In genomic region chr11:82900277-82901164, GRCh38 we compare ENCODE assay signal across 1 cellular context.
A peak's percentile ranks its signal among the peaks of the same experiment; 100 is the strongest.
TF ChIP-seq lines count a peak whose summit lies in the region.

Gene PRCP, minus strand, starts transcription at chr11:82900430. Its CDS starts 28 bp downstream, at chr11:82900402.

TF ChIP-seq in GM12878, 131 proteins besides CTCF, POLR2A, EP300 and RAD21 (continued from another document and continues in another):
- TF ChIP-seq, protein P1, sequence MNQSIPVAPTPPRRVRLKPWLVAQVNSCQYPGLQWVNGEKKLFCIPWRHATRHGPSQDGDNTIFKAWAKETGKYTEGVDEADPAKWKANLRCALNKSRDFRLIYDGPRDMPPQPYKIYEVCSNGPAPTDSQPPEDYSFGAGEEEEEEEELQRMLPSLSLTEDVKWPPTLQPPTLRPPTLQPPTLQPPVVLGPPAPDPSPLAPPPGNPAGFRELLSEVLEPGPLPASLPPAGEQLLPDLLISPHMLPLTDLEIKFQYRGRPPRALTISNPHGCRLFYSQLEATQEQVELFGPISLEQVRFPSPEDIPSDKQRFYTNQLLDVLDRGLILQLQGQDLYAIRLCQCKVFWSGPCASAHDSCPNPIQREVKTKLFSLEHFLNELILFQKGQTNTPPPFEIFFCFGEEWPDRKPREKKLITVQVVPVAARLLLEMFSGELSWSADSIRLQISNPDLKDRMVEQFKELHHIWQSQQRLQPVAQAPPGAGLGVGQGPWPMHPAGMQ (IDR thresholded peaks at IDR 0.05; ENCODE audit: borderline replicate concordance), result no peak
- TF ChIP-seq KAT2A (conservative IDR thresholded peaks at IDR 0.05; ENCODE audit: control insufficient read depth, low read depth, low read length) (no peak), YY1 (IDR thresholded peaks at IDR 0.05; ENCODE audit: low read depth, low read length) (peak; percentile 45; the same call in 1 of the 2 replicates), JUNB (IDR thresholded peaks at IDR 0.05) (no peak), MEF2A (IDR thresholded peaks at IDR 0.05; ENCODE audit: insufficient read depth, low read depth, low read length) (no peak), ZNF622 (IDR thresholded peaks at IDR 0.05) (no peak), CBFB (IDR thresholded peaks at IDR 0.05; ENCODE audit: low read depth) (no peak), ZNF274 (IDR thresholded peaks at IDR 0.05; ENCODE audit: insufficient read depth, insufficient read length) (no peak), BMI1 (IDR thresholded peaks at IDR 0.05; ENCODE audit: borderline replicate concordance) (no peak), SREBF1 (IDR thresholded peaks at IDR 0.05; ENCODE audit: low read length) (no peak), RELA (IDR thresholded peaks at IDR 0.05; ENCODE audit: borderline replicate concordance, partially characterized antibody) (no peak), MYB (IDR thresholded peaks at IDR 0.05; ENCODE audit: borderline replicate concordance, low read depth, low read length) (no peak), E2F4 (IDR thresholded peaks at IDR 0.05; ENCODE audit: low read depth, low read length) (no peak), CHD1 (IDR thresholded peaks at IDR 0.05; ENCODE audit: low read depth, low read length) (no peak), RAD51 (IDR thresholded peaks at IDR 0.05) (no peak), CBX5 (IDR thresholded peaks at IDR 0.05; ENCODE audit: low read depth) (no peak), TBL1XR1 (IDR thresholded peaks at IDR 0.05; ENCODE audit: low read depth, low read length) (no peak), BCL3 (IDR thresholded peaks at IDR 0.05; ENCODE audit: borderline replicate concordance, insufficient read depth, low read depth, low read length, poor library complexity, severe bottlenecking) (no peak), RCOR1 (conservative IDR thresholded peaks at IDR 0.05; ENCODE audit: low read depth, low read length) (0 out of 2 replicates have a peak, but pooled peaks have one; percentile 29), MTA2 (IDR thresholded peaks at IDR 0.05; ENCODE audit: low read depth) (peak; percentile 67; the same call in 1 of the 2 replicates), BCLAF1 (IDR thresholded peaks at IDR 0.05) (no peak), SMAD5 (IDR thresholded peaks at IDR 0.05; ENCODE audit: low read depth) (no peak), MEF2B (IDR thresholded peaks at IDR 0.05; ENCODE audit: partially characterized antibody, poor library complexity, severe bottlenecking) (peak; percentile 71), BRCA1 (IDR thresholded peaks at IDR 0.05; ENCODE audit: low read depth, low read length) (no peak), ZBTB40 (IDR thresholded peaks at IDR 0.05; ENCODE audit: borderline replicate concordance) (0 out of 2 replicates have a peak, but pooled peaks have one; percentile 13), ATF7 (IDR thresholded peaks at IDR 0.05; ENCODE audit: low read depth) (no peak; the same call in 1 of the 2 replicates), BCL11A (IDR thresholded peaks at IDR 0.05; ENCODE audit: low read depth, low read length) (no peak), ZNF384 (IDR thresholded peaks at IDR 0.05; ENCODE audit: borderline replicate concordance, low read depth, low read length) (no peak), SMARCA5 (IDR thresholded peaks at IDR 0.05) (peak; percentile 67; the same call in 1 of the 2 replicates), DPF2 (IDR thresholded peaks at IDR 0.05) (0 out of 2 replicates have a peak, but pooled peaks have one; percentile 27), TCF12 (IDR thresholded peaks at IDR 0.05; ENCODE audit: low read depth, low read length) (0 out of 2 replicates have a peak, but pooled peaks have one; percentile 52), SRF (IDR thresholded peaks at IDR 0.05; ENCODE audit: low read depth in 2 of 2, low read length in 2 of 2) (no peak)
- TF ChIP-seq, protein P2, sequence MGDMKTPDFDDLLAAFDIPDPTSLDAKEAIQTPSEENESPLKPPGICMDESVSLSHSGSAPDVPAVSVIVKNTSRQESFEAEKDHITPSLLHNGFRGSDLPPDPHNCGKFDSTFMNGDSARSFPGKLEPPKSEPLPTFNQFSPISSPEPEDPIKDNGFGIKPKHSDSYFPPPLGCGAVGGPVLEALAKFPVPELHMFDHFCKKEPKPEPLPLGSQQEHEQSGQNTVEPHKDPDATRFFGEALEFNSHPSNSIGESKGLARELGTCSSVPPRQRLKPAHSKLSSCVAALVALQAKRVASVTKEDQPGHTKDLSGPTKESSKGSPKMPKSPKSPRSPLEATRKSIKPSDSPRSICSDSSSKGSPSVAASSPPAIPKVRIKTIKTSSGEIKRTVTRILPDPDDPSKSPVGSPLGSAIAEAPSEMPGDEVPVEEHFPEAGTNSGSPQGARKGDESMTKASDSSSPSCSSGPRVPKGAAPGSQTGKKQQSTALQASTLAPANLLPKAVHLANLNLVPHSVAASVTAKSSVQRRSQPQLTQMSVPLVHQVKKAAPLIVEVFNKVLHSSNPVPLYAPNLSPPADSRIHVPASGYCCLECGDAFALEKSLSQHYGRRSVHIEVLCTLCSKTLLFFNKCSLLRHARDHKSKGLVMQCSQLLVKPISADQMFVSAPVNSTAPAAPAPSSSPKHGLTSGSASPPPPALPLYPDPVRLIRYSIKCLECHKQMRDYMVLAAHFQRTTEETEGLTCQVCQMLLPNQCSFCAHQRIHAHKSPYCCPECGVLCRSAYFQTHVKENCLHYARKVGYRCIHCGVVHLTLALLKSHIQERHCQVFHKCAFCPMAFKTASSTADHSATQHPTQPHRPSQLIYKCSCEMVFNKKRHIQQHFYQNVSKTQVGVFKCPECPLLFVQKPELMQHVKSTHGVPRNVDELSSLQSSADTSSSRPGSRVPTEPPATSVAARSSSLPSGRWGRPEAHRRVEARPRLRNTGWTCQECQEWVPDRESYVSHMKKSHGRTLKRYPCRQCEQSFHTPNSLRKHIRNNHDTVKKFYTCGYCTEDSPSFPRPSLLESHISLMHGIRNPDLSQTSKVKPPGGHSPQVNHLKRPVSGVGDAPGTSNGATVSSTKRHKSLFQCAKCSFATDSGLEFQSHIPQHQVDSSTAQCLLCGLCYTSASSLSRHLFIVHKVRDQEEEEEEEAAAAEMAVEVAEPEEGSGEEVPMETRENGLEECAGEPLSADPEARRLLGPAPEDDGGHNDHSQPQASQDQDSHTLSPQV (IDR thresholded peaks at IDR 0.05), result no peak
- TF ChIP-seq, protein P3, sequence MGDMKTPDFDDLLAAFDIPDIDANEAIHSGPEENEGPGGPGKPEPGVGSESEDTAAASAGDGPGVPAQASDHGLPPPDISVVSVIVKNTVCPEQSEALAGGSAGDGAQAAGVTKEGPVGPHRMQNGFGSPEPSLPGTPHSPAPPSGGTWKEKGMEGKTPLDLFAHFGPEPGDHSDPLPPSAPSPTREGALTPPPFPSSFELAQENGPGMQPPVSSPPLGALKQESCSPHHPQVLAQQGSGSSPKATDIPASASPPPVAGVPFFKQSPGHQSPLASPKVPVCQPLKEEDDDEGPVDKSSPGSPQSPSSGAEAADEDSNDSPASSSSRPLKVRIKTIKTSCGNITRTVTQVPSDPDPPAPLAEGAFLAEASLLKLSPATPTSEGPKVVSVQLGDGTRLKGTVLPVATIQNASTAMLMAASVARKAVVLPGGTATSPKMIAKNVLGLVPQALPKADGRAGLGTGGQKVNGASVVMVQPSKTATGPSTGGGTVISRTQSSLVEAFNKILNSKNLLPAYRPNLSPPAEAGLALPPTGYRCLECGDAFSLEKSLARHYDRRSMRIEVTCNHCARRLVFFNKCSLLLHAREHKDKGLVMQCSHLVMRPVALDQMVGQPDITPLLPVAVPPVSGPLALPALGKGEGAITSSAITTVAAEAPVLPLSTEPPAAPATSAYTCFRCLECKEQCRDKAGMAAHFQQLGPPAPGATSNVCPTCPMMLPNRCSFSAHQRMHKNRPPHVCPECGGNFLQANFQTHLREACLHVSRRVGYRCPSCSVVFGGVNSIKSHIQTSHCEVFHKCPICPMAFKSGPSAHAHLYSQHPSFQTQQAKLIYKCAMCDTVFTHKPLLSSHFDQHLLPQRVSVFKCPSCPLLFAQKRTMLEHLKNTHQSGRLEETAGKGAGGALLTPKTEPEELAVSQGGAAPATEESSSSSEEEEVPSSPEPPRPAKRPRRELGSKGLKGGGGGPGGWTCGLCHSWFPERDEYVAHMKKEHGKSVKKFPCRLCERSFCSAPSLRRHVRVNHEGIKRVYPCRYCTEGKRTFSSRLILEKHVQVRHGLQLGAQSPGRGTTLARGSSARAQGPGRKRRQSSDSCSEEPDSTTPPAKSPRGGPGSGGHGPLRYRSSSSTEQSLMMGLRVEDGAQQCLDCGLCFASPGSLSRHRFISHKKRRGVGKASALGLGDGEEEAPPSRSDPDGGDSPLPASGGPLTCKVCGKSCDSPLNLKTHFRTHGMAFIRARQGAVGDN (IDR thresholded peaks at IDR 0.05), result 0 out of 2 replicates have a peak, but pooled peaks have one; percentile 40
- TF ChIP-seq, protein P4, sequence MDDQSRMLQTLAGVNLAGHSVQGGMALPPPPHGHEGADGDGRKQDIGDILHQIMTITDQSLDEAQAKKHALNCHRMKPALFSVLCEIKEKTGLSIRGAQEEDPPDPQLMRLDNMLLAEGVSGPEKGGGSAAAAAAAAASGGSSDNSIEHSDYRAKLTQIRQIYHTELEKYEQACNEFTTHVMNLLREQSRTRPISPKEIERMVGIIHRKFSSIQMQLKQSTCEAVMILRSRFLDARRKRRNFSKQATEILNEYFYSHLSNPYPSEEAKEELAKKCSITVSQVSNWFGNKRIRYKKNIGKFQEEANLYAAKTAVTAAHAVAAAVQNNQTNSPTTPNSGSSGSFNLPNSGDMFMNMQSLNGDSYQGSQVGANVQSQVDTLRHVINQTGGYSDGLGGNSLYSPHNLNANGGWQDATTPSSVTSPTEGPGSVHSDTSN (IDR thresholded peaks at IDR 0.05; ENCODE audit: insufficient replicate concordance, low read depth, low read length), result no peak
- TF ChIP-seq, protein P5, sequence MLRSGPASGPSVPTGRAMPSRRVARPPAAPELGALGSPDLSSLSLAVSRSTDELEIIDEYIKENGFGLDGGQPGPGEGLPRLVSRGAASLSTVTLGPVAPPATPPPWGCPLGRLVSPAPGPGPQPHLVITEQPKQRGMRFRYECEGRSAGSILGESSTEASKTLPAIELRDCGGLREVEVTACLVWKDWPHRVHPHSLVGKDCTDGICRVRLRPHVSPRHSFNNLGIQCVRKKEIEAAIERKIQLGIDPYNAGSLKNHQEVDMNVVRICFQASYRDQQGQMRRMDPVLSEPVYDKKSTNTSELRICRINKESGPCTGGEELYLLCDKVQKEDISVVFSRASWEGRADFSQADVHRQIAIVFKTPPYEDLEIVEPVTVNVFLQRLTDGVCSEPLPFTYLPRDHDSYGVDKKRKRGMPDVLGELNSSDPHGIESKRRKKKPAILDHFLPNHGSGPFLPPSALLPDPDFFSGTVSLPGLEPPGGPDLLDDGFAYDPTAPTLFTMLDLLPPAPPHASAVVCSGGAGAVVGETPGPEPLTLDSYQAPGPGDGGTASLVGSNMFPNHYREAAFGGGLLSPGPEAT (IDR thresholded peaks at IDR 0.05; ENCODE audit: low read depth), result peak; percentile 69
